ENCODE assay signal across 7 cellular contexts in genomic region chr11:833849-834311, GRCh38. TPM values are rescaled to one million over a fixed set of nuclear protein-coding genes. Genes with fewer than 3 reads are reported as not detected.
DNase-seq lines count a peak whose midpoint lies in the region; ATAC-seq and FAIRE-seq lines count a peak whose summit lies in the region.

No MANE protein-coding gene starts in this region.

- H3K27me3 Mint-ChIP-seq in activated T-helper 1 cell treated with anti-CD3 and anti-CD28 coated beads, Interleukin-12 subunit alpha, Interleukin-12 subunit beta, Interleukin-2, Interleukin-4 antibody, amounts not matched to agents 30 ng/mL and 10 ng/mL and 1 ng/mL, durations not matched to agents 14 hours and 24 hours and 36 hours (ENCODE audit: insufficient read depth): peaks cover 22% of the 10 kb centered on the region
- peaks cover 37% of the 10 kb centered on the region for H3K27me3 Mint-ChIP-seq in stimulated activated naive CD8-positive, alpha-beta T cell treated with anti-CD3 and anti-CD28 coated beads, Interleukin-15, amount 100 ng/mL, for 72 hours

- no peaks in the 10 kb centered on the region for H3K9me3 ChIP-seq in iPS-20b (ENCODE audit: insufficient read depth, low read depth, low read length)

- ATAC-seq in stimulated activated naive CD8-positive, alpha-beta T cell treated with anti-CD3 and anti-CD28 coated beads, Interleukin-15, amount 100 ng/mL, for 72 hours: no peak

- no peaks in the 10 kb centered on the region for H3K4me1 Mint-ChIP-seq in activated T-helper 1 cell treated with anti-CD3 and anti-CD28 coated beads, Interleukin-12 subunit alpha, Interleukin-12 subunit beta, Interleukin-2, Interleukin-4 antibody, amounts not matched to agents 30 ng/mL and 10 ng/mL and 1 ng/mL, durations not matched to agents 14 hours and 24 hours and 36 hours (ENCODE audit: low read depth)
- H3K4me1 Mint-ChIP-seq in stimulated activated naive CD8-positive, alpha-beta T cell treated with anti-CD3 and anti-CD28 coated beads, Interleukin-15, amount 100 ng/mL, for 72 hours: peaks cover 79% of the 10 kb centered on the region

- peaks cover 22% of the 10 kb centered on the region; the same call in 1 of the 2 replicates for H3K36me3 ChIP-seq in iPS-20b (ENCODE audit: insufficient read depth, low read depth, low read length)

- peaks cover 45% of the 10 kb centered on the region for H3K27me3 ChIP-seq in iPS-20b (ENCODE audit: insufficient read depth, low read length)

- peaks cover 2% of the 10 kb centered on the region for H3K36me3 Mint-ChIP-seq in activated T-helper 1 cell treated with anti-CD3 and anti-CD28 coated beads, Interleukin-12 subunit alpha, Interleukin-12 subunit beta, Interleukin-2, Interleukin-4 antibody, amounts not matched to agents 30 ng/mL and 10 ng/mL and 1 ng/mL, durations not matched to agents 14 hours and 24 hours and 36 hours (ENCODE audit: low read depth)

- H3K9ac ChIP-seq in iPS-20b (ENCODE audit: low read depth, low read length): no peak overlapping the region

- FAIRE-seq in HTR-8/SVneo (lab: Jason Lieb, UNC): peak; percentile 31

- H3K4me3 Mint-ChIP-seq in activated T-helper 1 cell treated with anti-CD3 and anti-CD28 coated beads, Interleukin-12 subunit alpha, Interleukin-12 subunit beta, Interleukin-2, Interleukin-4 antibody, amounts not matched to agents 30 ng/mL and 10 ng/mL and 1 ng/mL, durations not matched to agents 14 hours and 24 hours and 36 hours: peak overlapping the region; percentile 79
- peak overlapping the region; percentile 72 to 79 for H3K4me3 Mint-ChIP-seq in stimulated activated naive CD8-positive, alpha-beta T cell treated with anti-CD3 and anti-CD28 coated beads, Interleukin-15, amount 100 ng/mL, for 72 hours

- H3K4me3 ChIP-seq in iPS-20b (ENCODE audit: low read length): peak overlapping the region; percentile 69; the same call in 1 of the 2 replicates

- H3K9me3 Mint-ChIP-seq in activated T-helper 1 cell treated with anti-CD3 and anti-CD28 coated beads, Interleukin-12 subunit alpha, Interleukin-12 subunit beta, Interleukin-2, Interleukin-4 antibody, amounts not matched to agents 30 ng/mL and 10 ng/mL and 1 ng/mL, durations not matched to agents 14 hours and 24 hours and 36 hours: no peaks in the 10 kb centered on the region
- no peaks in the 10 kb centered on the region for H3K9me3 Mint-ChIP-seq in stimulated activated naive CD8-positive, alpha-beta T cell treated with anti-CD3 and anti-CD28 coated beads, Interleukin-15, amount 100 ng/mL, for 72 hours

- H3K27ac ChIP-seq in iPS-20b (ENCODE audit: low read length): no peak overlapping the region

- DNase-seq in HTR-8/SVneo (ENCODE audit: insufficient read length, low spot score): no peak
- no peak for DNase-seq in activated T-helper 1 cell treated with anti-CD3 and anti-CD28 coated beads, Interleukin-12 subunit alpha, Interleukin-12 subunit beta, Interleukin-2, Interleukin-4 antibody, amounts not matched to agents 30 ng/mL and 10 ng/mL and 1 ng/mL, durations not matched to agents 14 hours and 24 hours and 36 hours (ENCODE audit: low spot score)
- no peak for DNase-seq in stimulated activated naive CD8-positive, alpha-beta T cell treated with anti-CD3 and anti-CD28 coated beads, Interleukin-15, amount 100 ng/mL, for 72 hours
- DNase-seq in stimulated activated CD4-positive, alpha-beta T cell treated with anti-CD3 and anti-CD28 coated beads, Interleukin-4, amount 100 ng/mL, for 24 hours: no peak
- no peak for DNase-seq in stimulated activated CD4-positive, alpha-beta T cell treated with anti-CD3 and anti-CD28 coated beads, Interleukin-2, amount 100 ng/mL, for 48 hours
- DNase-seq in posterior cingulate gyrus: no peak

- peak overlapping the region; percentile 48 for H3K27ac Mint-ChIP-seq in activated T-helper 1 cell treated with anti-CD3 and anti-CD28 coated beads, Interleukin-12 subunit alpha, Interleukin-12 subunit beta, Interleukin-2, Interleukin-4 antibody, amounts not matched to agents 30 ng/mL and 10 ng/mL and 1 ng/mL, durations not matched to agents 14 hours and 24 hours and 36 hours
- peak overlapping the region; percentile 61 to 87 for H3K27ac Mint-ChIP-seq in stimulated activated naive CD8-positive, alpha-beta T cell treated with anti-CD3 and anti-CD28 coated beads, Interleukin-15, amount 100 ng/mL, for 72 hours

- intact Hi-C loops in activated T-helper 1 cell treated with anti-CD3 and anti-CD28 coated beads, Interleukin-12 subunit alpha, Interleukin-12 subunit beta, Interleukin-2, Interleukin-4 antibody, amounts not matched to agents 30 ng/mL and 10 ng/mL and 1 ng/mL, durations not matched to agents 14 hours and 24 hours and 36 hours (cut with micrococcal nuclease): no loop called here
- intact Hi-C loops in posterior cingulate gyrus (cut with DNase I): no loop called here

- peaks cover 18% of the 10 kb centered on the region for H3K4me1 ChIP-seq in iPS-20b (ENCODE audit: insufficient read depth, low read length)

RNA-seq across cellular contexts. Expression of gene CD151, which starts 1.1 kb away (rescaled TPM):
- 80.6 and 82.3 TPM in 2 replicates for total RNA-seq in activated T-helper 1 cell treated with anti-CD3 and anti-CD28 coated beads, Interleukin-12 subunit alpha, Interleukin-12 subunit beta, Interleukin-2, Interleukin-4 antibody, amounts not matched to agents 30 ng/mL and 10 ng/mL and 1 ng/mL, durations not matched to agents 14 hours and 24 hours and 36 hours

RNA-seq across cellular contexts. Expression of gene CRACR2B, which starts 6.2 kb away (rescaled TPM):
- total RNA-seq in activated T-helper 1 cell treated with anti-CD3 and anti-CD28 coated beads, Interleukin-12 subunit alpha, Interleukin-12 subunit beta, Interleukin-2, Interleukin-4 antibody, amounts not matched to agents 30 ng/mL and 10 ng/mL and 1 ng/mL, durations not matched to agents 14 hours and 24 hours and 36 hours: 1.1 and 1.3 TPM in 2 replicates

RNA-seq across cellular contexts. Expression of gene POLR2L, which starts 8.4 kb away (rescaled TPM):
- 114 and 126 TPM in 2 replicates for total RNA-seq in activated T-helper 1 cell treated with anti-CD3 and anti-CD28 coated beads, Interleukin-12 subunit alpha, Interleukin-12 subunit beta, Interleukin-2, Interleukin-4 antibody, amounts not matched to agents 30 ng/mL and 10 ng/mL and 1 ng/mL, durations not matched to agents 14 hours and 24 hours and 36 hours

RNA-seq across cellular contexts. Expression of gene TSPAN4, which starts 8.8 kb away (rescaled TPM):
- total RNA-seq in activated T-helper 1 cell treated with anti-CD3 and anti-CD28 coated beads, Interleukin-12 subunit alpha, Interleukin-12 subunit beta, Interleukin-2, Interleukin-4 antibody, amounts not matched to agents 30 ng/mL and 10 ng/mL and 1 ng/mL, durations not matched to agents 14 hours and 24 hours and 36 hours: 12.8 and 13.9 TPM in 2 replicates

RNA-seq across cellular contexts. Expression of gene PNPLA2, which starts 15.2 kb away (rescaled TPM):
- total RNA-seq in activated T-helper 1 cell treated with anti-CD3 and anti-CD28 coated beads, Interleukin-12 subunit alpha, Interleukin-12 subunit beta, Interleukin-2, Interleukin-4 antibody, amounts not matched to agents 30 ng/mL and 10 ng/mL and 1 ng/mL, durations not matched to agents 14 hours and 24 hours and 36 hours: 63.3 and 64.0 TPM in 2 replicates
